In genomic region chr2:219998714-219999227, GRCh38 we compare ENCODE assay signal across 17 cellular contexts.
DNase-seq lines count a peak whose midpoint lies in the region; ATAC-seq and TF ChIP-seq lines count a peak whose summit lies in the region.
"Had no signal": no experiment of that assay in that cellular context is flagged by ENCODE, and none has a peak within 500 bp of the region (broad histone marks: within the 10 kb centered on the region; RNA-seq: fewer than 3 reads in every experiment).

No MANE protein-coding gene starts in this region.

- intact Hi-C loops in activated CD4-positive, alpha-beta T cell treated with anti-CD3 and anti-CD28 coated beads, Interleukin-2, amount 10 ng/mL, durations not matched to agents 24 days and 14 days (cut with micrococcal nuclease): no loop called here
- intact Hi-C loops in left colon (cut with DNase I, micrococcal nuclease): no loop called here

- H3K27me3 Mint-ChIP-seq in WTC11 (ENCODE audit: low read depth): no peaks in the 10 kb centered on the region; the same call in 1 of the 2 replicates
- no peaks in the 10 kb centered on the region for H3K27me3 Mint-ChIP-seq in neural crest cell (ENCODE audit: low read depth)
- no peaks in the 10 kb centered on the region for H3K27me3 Mint-ChIP-seq in activated CD4-positive, alpha-beta T cell treated with anti-CD3 and anti-CD28 coated beads, Interleukin-2, amount 10 ng/mL, durations not matched to agents 24 days and 14 days
- H3K27me3 Mint-ChIP-seq: activated B cell treated with CpG ODN at 0.5 μM for 24 hours had no signal

- no peaks in the 10 kb centered on the region for H3K36me3 Mint-ChIP-seq in WTC11
- H3K36me3 Mint-ChIP-seq in neural crest cell (ENCODE audit: low read depth): no peaks in the 10 kb centered on the region
- H3K36me3 Mint-ChIP-seq in activated CD4-positive, alpha-beta T cell treated with anti-CD3 and anti-CD28 coated beads, Interleukin-2, amount 10 ng/mL, durations not matched to agents 24 days and 14 days (ENCODE audit: low read depth): no peaks in the 10 kb centered on the region

- peak; percentile 33 for ATAC-seq in WTC11
- no peak for ATAC-seq in left colon
- ATAC-seq: activated naive CD8-positive, alpha-beta T cell treated with anti-CD3 and anti-CD28 coated beads, Interleukin-2, amount 50 U/mL, for 24 hours; left lobe of liver had no signal

- H3K9me3 Mint-ChIP-seq in WTC11: no peaks in the 10 kb centered on the region
- no peaks in the 10 kb centered on the region for H3K9me3 Mint-ChIP-seq in neural crest cell
- H3K9me3 Mint-ChIP-seq in activated CD4-positive, alpha-beta T cell treated with anti-CD3 and anti-CD28 coated beads, Interleukin-2, amount 10 ng/mL, durations not matched to agents 24 days and 14 days: no peaks in the 10 kb centered on the region
- H3K9me3 Mint-ChIP-seq: activated B cell treated with CpG ODN at 0.5 μM for 24 hours; activated naive CD8-positive, alpha-beta T cell treated with anti-CD3 and anti-CD28 coated beads, Interleukin-2, amount 50 U/mL, for 24 hours; activated T-helper 1 cell treated with anti-CD3 and anti-CD28 coated beads, Interleukin-12 subunit alpha, Interleukin-12 subunit beta, Interleukin-2, Interleukin-4 antibody, amounts not matched to agents 30 ng/mL and 10 ng/mL and 1 ng/mL, durations not matched to agents 14 hours and 24 hours and 36 hours had no signal

- H3K4me3 ChIP-seq in GM12865 (ENCODE audit: low read depth, low read length): no peak overlapping the region
- H3K4me3 ChIP-seq: ovary had no signal

- TF ChIP-seq CTCF in GM12865 (IDR thresholded peaks at IDR 0.05; ENCODE audit: insufficient read depth, low read depth, low read length, missing control alignments): peak; percentile 8
- 0 out of 2 replicates have a peak, but pooled peaks have one; percentile 11 for TF ChIP-seq CTCF in WTC11 (IDR thresholded peaks at IDR 0.05)
- peak; percentile 30 for TF ChIP-seq CTCF in neural crest cell (conservative IDR thresholded peaks at IDR 0.05)

- TF ChIP-seq RAD21 in Ishikawa (IDR thresholded peaks at IDR 0.05; ENCODE audit: low read depth): peak; percentile 35

- H3K27ac Mint-ChIP-seq in WTC11: no peak overlapping the region
- H3K27ac Mint-ChIP-seq in neural crest cell (ENCODE audit: unreplicated experiment): no peak overlapping the region
- no peak overlapping the region for H3K27ac Mint-ChIP-seq in activated CD4-positive, alpha-beta T cell treated with anti-CD3 and anti-CD28 coated beads, Interleukin-2, amount 10 ng/mL, durations not matched to agents 24 days and 14 days
- H3K27ac Mint-ChIP-seq: activated B cell treated with CpG ODN at 0.5 μM for 24 hours; activated naive CD8-positive, alpha-beta T cell treated with anti-CD3 and anti-CD28 coated beads, Interleukin-2, amount 50 U/mL, for 24 hours; activated T-helper 1 cell treated with anti-CD3 and anti-CD28 coated beads, Interleukin-12 subunit alpha, Interleukin-12 subunit beta, Interleukin-2, Interleukin-4 antibody, amounts not matched to agents 30 ng/mL and 10 ng/mL and 1 ng/mL, durations not matched to agents 14 hours and 24 hours and 36 hours had no signal

- CTCF ChIA-PET in WTC11 (lab: Charles Lee): interaction anchor here (0.6 to 2.9 kb wide), 5 partner anchors 41 to 575 kb away, joined by 3 to 38 read pairs (median 4); no protein-coding TSS in a partner anchor

- no peak overlapping the region for H3K4me3 Mint-ChIP-seq in WTC11
- no peak overlapping the region for H3K4me3 Mint-ChIP-seq in neural crest cell
- no peak overlapping the region for H3K4me3 Mint-ChIP-seq in activated CD4-positive, alpha-beta T cell treated with anti-CD3 and anti-CD28 coated beads, Interleukin-2, amount 10 ng/mL, durations not matched to agents 24 days and 14 days
- H3K4me3 Mint-ChIP-seq: activated B cell treated with CpG ODN at 0.5 μM for 24 hours; activated naive CD8-positive, alpha-beta T cell treated with anti-CD3 and anti-CD28 coated beads, Interleukin-2, amount 50 U/mL, for 24 hours; activated T-helper 1 cell treated with anti-CD3 and anti-CD28 coated beads, Interleukin-12 subunit alpha, Interleukin-12 subunit beta, Interleukin-2, Interleukin-4 antibody, amounts not matched to agents 30 ng/mL and 10 ng/mL and 1 ng/mL, durations not matched to agents 14 hours and 24 hours and 36 hours had no signal

- DNase-seq in GM12865 (ENCODE audit: low read depth): no peak
- DNase-seq in WTC11 (ENCODE audit: low spot score): no peak
- DNase-seq in neural crest cell (ENCODE audit: low read depth, low spot score): no peak
- no peak for DNase-seq in NCI-H128 (lab: John Stamatoyannopoulos, UW; ENCODE audit: unreplicated experiment)
- no peak for DNase-seq in activated CD4-positive, alpha-beta T cell treated with anti-CD3 and anti-CD28 coated beads, Interleukin-2, amount 10 ng/mL, durations not matched to agents 24 days and 14 days
- DNase-seq in left colon: no peak
- DNase-seq: activated B cell treated with CpG ODN at 0.5 μM for 24 hours; activated CD8-positive, alpha-beta memory T cell treated with anti-CD3 and anti-CD28 coated beads for 24 hours; activated naive CD8-positive, alpha-beta T cell treated with anti-CD3 and anti-CD28 coated beads, Interleukin-2, amount 50 U/mL, for 24 hours; C1 segment of cervical spinal cord; DMS153; NCI-H1694 treated with DMSO at 0.1 percent for 48 hours; NCI-H510A; ovary had no signal

- TF ChIP-seq EP300 in Ishikawa (IDR thresholded peaks at IDR 0.05; ENCODE audit: borderline replicate concordance): no peak

- H3K4me1 Mint-ChIP-seq in WTC11 (peaks cover 15% of the 10 kb centered on the region), neural crest cell (no peaks in the 10 kb centered on the region)
- no peaks in the 10 kb centered on the region for H3K4me1 Mint-ChIP-seq in activated CD4-positive, alpha-beta T cell treated with anti-CD3 and anti-CD28 coated beads, Interleukin-2, amount 10 ng/mL, durations not matched to agents 24 days and 14 days
- H3K4me1 Mint-ChIP-seq: activated B cell treated with CpG ODN at 0.5 μM for 24 hours; activated naive CD8-positive, alpha-beta T cell treated with anti-CD3 and anti-CD28 coated beads, Interleukin-2, amount 50 U/mL, for 24 hours had no signal

- POLR2A ChIA-PET in WTC11 (lab: Charles Lee): no interaction called here

TF ChIP-seq in Ishikawa, 13 proteins besides CTCF, POLR2A, EP300 and RAD21 (continues in another document):
- TF ChIP-seq, protein P1, sequence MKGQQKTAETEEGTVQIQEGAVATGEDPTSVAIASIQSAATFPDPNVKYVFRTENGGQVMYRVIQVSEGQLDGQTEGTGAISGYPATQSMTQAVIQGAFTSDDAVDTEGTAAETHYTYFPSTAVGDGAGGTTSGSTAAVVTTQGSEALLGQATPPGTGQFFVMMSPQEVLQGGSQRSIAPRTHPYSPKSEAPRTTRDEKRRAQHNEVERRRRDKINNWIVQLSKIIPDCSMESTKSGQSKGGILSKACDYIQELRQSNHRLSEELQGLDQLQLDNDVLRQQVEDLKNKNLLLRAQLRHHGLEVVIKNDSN (IDR thresholded peaks at IDR 0.05): no peak

TF ChIP-seq in WTC11, 78 proteins besides CTCF, POLR2A, EP300 and RAD21:
- TF ChIP-seq, protein P2, sequence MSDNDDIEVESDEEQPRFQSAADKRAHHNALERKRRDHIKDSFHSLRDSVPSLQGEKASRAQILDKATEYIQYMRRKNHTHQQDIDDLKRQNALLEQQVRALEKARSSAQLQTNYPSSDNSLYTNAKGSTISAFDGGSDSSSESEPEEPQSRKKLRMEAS (CRISPR knock-in tag; IDR thresholded peaks at IDR 0.05): no peak
- TF ChIP-seq NFATC4 (CRISPR knock-in tag; IDR thresholded peaks at IDR 0.05) (no peak), ZNF219 (CRISPR knock-in tag; IDR thresholded peaks at IDR 0.05; ENCODE audit: borderline replicate concordance) (no peak), JAZF1 (CRISPR knock-in tag; IDR thresholded peaks at IDR 0.05) (no peak), RORB (CRISPR knock-in tag; IDR thresholded peaks at IDR 0.05) (no peak), KAT7 (CRISPR knock-in tag; IDR thresholded peaks at IDR 0.05; ENCODE audit: borderline replicate concordance) (no peak), ZNF317 (CRISPR knock-in tag; IDR thresholded peaks at IDR 0.05; ENCODE audit: borderline replicate concordance, low read depth) (no peak), JUN (CRISPR knock-in tag; IDR thresholded peaks at IDR 0.05) (no peak), RELA (CRISPR knock-in tag; IDR thresholded peaks at IDR 0.05; ENCODE audit: borderline replicate concordance) (no peak), GRHL2 (CRISPR knock-in tag; IDR thresholded peaks at IDR 0.05; ENCODE audit: insufficient replicate concordance, severe bottlenecking) (no peak), PREB (CRISPR knock-in tag; IDR thresholded peaks at IDR 0.05; ENCODE audit: borderline replicate concordance) (no peak), ZBTB21 (CRISPR knock-in tag; IDR thresholded peaks at IDR 0.05; ENCODE audit: borderline replicate concordance) (no peak), NR3C1 (CRISPR knock-in tag; conservative IDR thresholded peaks at IDR 0.05; ENCODE audit: low read depth) (no peak), TP53 (CRISPR knock-in tag; IDR thresholded peaks at IDR 0.05) (no peak), ZNF121 (CRISPR knock-in tag; IDR thresholded peaks at IDR 0.05) (no peak)
